ENCODE assay signal across 8 cellular contexts in the genomic region with DNA sequence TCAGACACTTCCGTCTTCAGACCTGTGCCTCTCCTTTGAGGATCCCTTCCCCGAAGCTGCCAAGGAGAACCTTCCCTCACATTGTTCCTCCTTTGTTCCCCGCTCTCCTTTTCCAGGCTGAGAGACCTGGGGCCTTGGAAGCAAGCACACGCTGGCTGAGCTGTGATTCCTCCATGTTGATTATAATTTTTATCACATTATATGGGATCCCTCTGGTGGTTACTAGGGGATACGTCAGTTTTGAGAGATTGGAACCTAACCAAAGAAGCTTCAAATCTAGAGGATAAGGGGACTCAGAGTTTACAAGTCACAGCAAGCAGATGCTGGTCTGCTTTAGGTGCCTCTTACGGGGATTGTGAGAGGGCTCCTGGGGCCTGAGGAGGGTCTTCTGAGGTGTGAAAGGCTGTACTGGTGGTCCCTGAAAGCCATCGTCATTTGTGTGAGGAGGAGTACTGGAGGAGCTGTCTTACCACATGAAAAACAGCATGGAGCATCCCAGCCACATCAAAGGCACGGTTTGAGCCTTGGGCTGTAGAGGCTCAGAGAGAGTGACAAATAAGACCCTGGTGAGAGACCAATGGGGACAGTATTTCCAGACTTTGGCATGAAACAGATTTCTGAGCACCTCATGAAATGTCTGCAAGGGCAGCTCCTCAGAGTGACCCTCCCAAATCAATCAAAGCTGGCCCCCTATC.
DNase-seq lines count a peak whose midpoint lies in the region; ATAC-seq and TF ChIP-seq lines count a peak whose summit lies in the region.

No MANE protein-coding gene starts in this region.

- no peak overlapping the region for H3K4me3 Mint-ChIP-seq in CD14-positive monocyte

- H3K4me1 Mint-ChIP-seq in CD14-positive monocyte: no peaks in the 10 kb centered on the region

- peak; percentile 75 for TF ChIP-seq CTCF in VCaP (conservative IDR thresholded peaks at IDR 0.05)
- no peak for TF ChIP-seq CTCF in CD14-positive monocyte (IDR thresholded peaks at IDR 0.05)

- H3K27me3 Mint-ChIP-seq in CD14-positive monocyte (ENCODE audit: low read depth in 3 of 3): peaks cover 3 to 10% (median 7%) of the 10 kb centered on the region in 3 donors

- no peaks in the 10 kb centered on the region for H3K36me3 Mint-ChIP-seq in CD14-positive monocyte

- peak; percentile 61 to 62 for DNase-seq in AML-193 (lab: John Stamatoyannopoulos, UW)
- peak; percentile 44 for DNase-seq in H4 (ENCODE audit: low spot score)
- peak; percentile 25 for DNase-seq in kidney glomerular epithelial cell (lab: John Stamatoyannopoulos, UW)
- no peak for DNase-seq in CD14-positive monocyte (ENCODE audit: low spot score)
- no peak for DNase-seq in HK-2 (ENCODE audit: unreplicated experiment)

- H3K27ac Mint-ChIP-seq in CD14-positive monocyte: no peak overlapping the region

- intact Hi-C loops in CD14-positive monocyte (cut with micrococcal nuclease): no loop called here

- ATAC-seq in HG02870 (IDR thresholded peaks at IDR 0.05; ENCODE audit: unreplicated experiment) (no peak), GM21576 (IDR thresholded peaks at IDR 0.05; ENCODE audit: unreplicated experiment) (no peak)

- H3K9me3 Mint-ChIP-seq in CD14-positive monocyte: no peaks in the 10 kb centered on the region

- H3K27ac ChIP-seq in VCaP: peak overlapping the region; percentile 60

Comparison
In these comparisons a context has a peak if more than half of its experiments do, and no peak if none do; other contexts are left out.
1. DNase-seq: peak in AML-193 (2 of 2), H4 (single experiment) and kidney glomerular epithelial cell (single experiment); none in CD14-positive monocyte (single experiment) and HK-2 (single experiment).